In the genomic region with DNA sequence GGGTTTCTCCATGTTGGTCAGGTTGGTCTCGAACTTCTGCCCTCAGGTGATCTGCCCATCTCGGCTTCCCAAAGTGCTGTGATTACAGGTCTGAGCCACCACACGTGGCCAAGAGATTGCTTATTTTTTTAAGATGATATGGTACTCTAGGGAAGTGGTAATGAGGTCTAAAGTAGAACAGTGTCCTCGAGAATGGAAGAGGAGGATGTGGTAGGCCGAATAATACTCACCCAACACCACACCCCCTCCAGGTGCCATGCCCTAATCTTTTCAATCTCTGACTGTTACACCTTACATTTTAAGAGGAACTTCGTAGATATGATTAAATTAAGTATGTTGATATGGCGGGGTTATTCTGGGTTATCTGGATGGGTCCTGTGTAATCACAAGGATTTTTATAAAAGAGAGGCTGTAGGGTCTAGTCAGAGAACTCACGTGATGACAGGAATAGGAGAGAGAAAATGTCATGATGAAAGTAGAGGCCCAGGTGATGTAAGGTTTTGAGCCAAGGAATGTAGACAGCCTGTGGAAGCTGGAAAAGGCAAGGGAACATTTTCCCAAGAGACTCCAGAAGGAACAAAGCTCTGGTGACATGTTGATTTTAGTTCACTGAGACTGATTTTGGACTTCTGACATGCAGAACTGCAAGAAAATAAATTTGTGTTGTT, we compare ENCODE assay signal across 20 cellular contexts. TPM values are rescaled to one million over a fixed set of nuclear protein-coding genes. Genes with fewer than 3 reads are reported as not detected.
DNase-seq lines count a peak whose midpoint lies in the region; ATAC-seq and TF ChIP-seq lines count a peak whose summit lies in the region.
"Had no signal": no experiment of that assay in that cellular context is flagged by ENCODE, and none has a peak within 500 bp of the region (broad histone marks: within the 10 kb centered on the region; RNA-seq: fewer than 3 reads in every experiment).

No MANE protein-coding gene starts in this region.

- peaks cover 86% of the 10 kb centered on the region for H3K79me2 ChIP-seq in DND-41 (ENCODE audit: insufficient read depth, low read length)
- peaks cover 47% of the 10 kb centered on the region for H3K79me2 ChIP-seq in mesendoderm (ENCODE audit: control insufficient read depth, insufficient read depth, low read length)

- H3K27me3 Mint-ChIP-seq in T-helper 2 cell treated with Interferon-gamma antibody and Interleukin-4, amounts not matched to agents 5 μg/mL and 100 μg/mL, for 36 hours (ENCODE audit: low read depth): no peaks in the 10 kb centered on the region
- H3K27me3 Mint-ChIP-seq in activated CD4-positive, alpha-beta memory T cell treated with anti-CD3 and anti-CD28 coated beads for 36 hours: no peaks in the 10 kb centered on the region

- intact Hi-C loops in activated CD4-positive, alpha-beta memory T cell treated with anti-CD3 and anti-CD28 coated beads for 36 hours (cut with micrococcal nuclease): loop anchor here (1.0 to 2.0 kb wide), 2 partner anchors 27 to 155 kb away; partner anchors contain the start of gene MPLKIP

- no peak overlapping the region for H4K8ac ChIP-seq in mesendoderm (ENCODE audit: low read depth, low read length)

- H3K27ac ChIP-seq in DND-41 (ENCODE audit: low read length) (no peak overlapping the region), mesendoderm (ENCODE audit: low read depth, low read length) (no peak overlapping the region)
- H3K27ac ChIP-seq: 22Rv1; BLaER1 treated with 17β-estradiol and CSF1 and Interleukin-3, amounts not matched to agents 10 nM and 100 nM; foreskin keratinocyte; left lung; skin epidermis had no signal

- H3K27me3 ChIP-seq in DND-41 (ENCODE audit: insufficient read depth, low read length, poor library complexity) (no peaks in the 10 kb centered on the region), mesendoderm (ENCODE audit: insufficient read depth, low read length, poor library complexity) (no peaks in the 10 kb centered on the region)
- H3K27me3 ChIP-seq: BLaER1 treated with 17β-estradiol and CSF1 and Interleukin-3, amounts not matched to agents 10 nM and 100 nM; foreskin keratinocyte; left lung had no signal

- ATAC-seq in DND-41 (ENCODE audit: insufficient read depth, low read depth): peak; percentile 77
- no peak for ATAC-seq in GM21825 (IDR thresholded peaks at IDR 0.05; ENCODE audit: unreplicated experiment)
- ATAC-seq: foreskin keratinocyte, left lung, Panc1 had no signal

- DNase-seq in T-helper 2 cell: peak in 3 of 5 experiments; percentile 34 to 88 (median 67)
- no peak for DNase-seq in T-helper 2 cell treated with Interferon-gamma antibody and Interleukin-4, amounts not matched to agents 5 μg/mL and 100 μg/mL, for 36 hours (ENCODE audit: low spot score)
- DNase-seq in DND-41: peak; percentile 26
- DNase-seq in activated CD4-positive, alpha-beta memory T cell treated with anti-CD3 and anti-CD28 coated beads for 36 hours: peak; percentile 41
- peak; percentile 51 for DNase-seq in mesendoderm
- no peak for DNase-seq in COLO668 (lab: John Stamatoyannopoulos, UW; ENCODE audit: unreplicated experiment)
- DNase-seq in SW480 (ENCODE audit: low spot score): no peak
- DNase-seq: aorta, DMS79 treated with DMSO at 0.1 percent for 48 hours, foreskin keratinocyte, KG1, left lung, NCI-H2081, posterior cingulate gyrus, SK-N-SH had no signal

- H2BK120ac ChIP-seq in mesendoderm (ENCODE audit: low read depth, low read length): no peak overlapping the region

- H4K20me1 ChIP-seq in DND-41 (ENCODE audit: insufficient read depth, low read length): peaks cover 42% of the 10 kb centered on the region; the same call in 1 of the 2 replicates

- no peak overlapping the region for H3K4me2 ChIP-seq in DND-41 (ENCODE audit: insufficient read depth, low read length)
- no peak overlapping the region for H3K4me2 ChIP-seq in mesendoderm (ENCODE audit: low read length)
- H3K4me2 ChIP-seq: SK-N-SH had no signal

- H4K5ac ChIP-seq in mesendoderm (ENCODE audit: low read length): no peak overlapping the region

- H3K4me3 ChIP-seq in DND-41 (ENCODE audit: low read depth in 1 of 2, low read length in 2 of 2) (no peak overlapping the region), mesendoderm (ENCODE audit: low read length) (no peak overlapping the region)
- H3K4me3 ChIP-seq: BLaER1 treated with 17β-estradiol and CSF1 and Interleukin-3, amounts not matched to agents 10 nM and 100 nM; left lung; skin epidermis had no signal

- no peak overlapping the region for H2BK5ac ChIP-seq in mesendoderm (ENCODE audit: low read length)

- no peak for TF ChIP-seq CTCF in DND-41 (IDR thresholded peaks at IDR 0.05; ENCODE audit: borderline replicate concordance, extremely low read depth, low read length, poor library complexity, severe bottlenecking)

- no peak overlapping the region for H2AFZ ChIP-seq in DND-41 (ENCODE audit: low read depth, low read length)

- no peak overlapping the region for H3K4ac ChIP-seq in mesendoderm (ENCODE audit: low read depth, low read length)

- H3K23ac ChIP-seq in mesendoderm (ENCODE audit: low read length): no peak overlapping the region

- H3K79me1 ChIP-seq in mesendoderm (ENCODE audit: low read length): peaks cover 15% of the 10 kb centered on the region

- peaks cover 20% of the 10 kb centered on the region for H3K4me1 ChIP-seq in DND-41 (ENCODE audit: insufficient read depth, low read length)
- peaks cover 4% of the 10 kb centered on the region for H3K4me1 ChIP-seq in mesendoderm (ENCODE audit: control insufficient read depth, low read depth, low read length)
- H3K4me1 ChIP-seq: foreskin keratinocyte had no signal

- H3K36me3 ChIP-seq in DND-41 (ENCODE audit: insufficient read depth, low read length): peaks cover 7% of the 10 kb centered on the region; the same call in 1 of the 2 replicates
- H3K36me3 ChIP-seq in mesendoderm (ENCODE audit: control insufficient read depth, insufficient read depth, low read length): no peaks in the 10 kb centered on the region
- H3K36me3 ChIP-seq: left lung had no signal

- no peaks in the 10 kb centered on the region for H3K9me3 ChIP-seq in DND-41 (ENCODE audit: insufficient read depth, low read length, severe bottlenecking)
- H3K9me3 ChIP-seq: left lung, SK-N-SH had no signal

- H2BK15ac ChIP-seq in mesendoderm (replicated peaks; ENCODE audit: low read depth): no peak overlapping the region

- H3K56ac ChIP-seq in mesendoderm (ENCODE audit: low read length): no peak overlapping the region

- H3K9me3 Mint-ChIP-seq in T-helper 2 cell treated with Interferon-gamma antibody and Interleukin-4, amounts not matched to agents 5 μg/mL and 100 μg/mL, for 36 hours: no peaks in the 10 kb centered on the region
- H3K9me3 Mint-ChIP-seq in activated CD4-positive, alpha-beta memory T cell treated with anti-CD3 and anti-CD28 coated beads for 36 hours: no peaks in the 10 kb centered on the region

- H3K4me1 Mint-ChIP-seq in T-helper 2 cell treated with Interferon-gamma antibody and Interleukin-4, amounts not matched to agents 5 μg/mL and 100 μg/mL, for 36 hours (ENCODE audit: low read depth): peaks cover 3% of the 10 kb centered on the region
- H3K4me1 Mint-ChIP-seq in activated CD4-positive, alpha-beta memory T cell treated with anti-CD3 and anti-CD28 coated beads for 36 hours (ENCODE audit: low read depth): peaks cover 15% of the 10 kb centered on the region

- no CpG with 5 or more reads among the region's 8 CpGs for WGBS in mesendoderm (ENCODE audit: extremely low coverage, insufficient coverage, low lambda C conversion rate)

- POLR2A ChIA-PET in activated CD4-positive, alpha-beta memory T cell treated with anti-CD3 and anti-CD28 coated beads for 36 hours (lab: Charles Lee): interaction anchor here (0.8 kb wide), 1 partner anchor 28 kb away, joined by 3 read pairs; no protein-coding TSS in a partner anchor

- no peak overlapping the region for H3K27ac Mint-ChIP-seq in T-helper 2 cell treated with Interferon-gamma antibody and Interleukin-4, amounts not matched to agents 5 μg/mL and 100 μg/mL, for 36 hours
- H3K27ac Mint-ChIP-seq in activated CD4-positive, alpha-beta memory T cell treated with anti-CD3 and anti-CD28 coated beads for 36 hours: no peak overlapping the region

- H3K36me3 Mint-ChIP-seq in T-helper 2 cell treated with Interferon-gamma antibody and Interleukin-4, amounts not matched to agents 5 μg/mL and 100 μg/mL, for 36 hours (ENCODE audit: low read depth): peaks cover 7% of the 10 kb centered on the region
- no peaks in the 10 kb centered on the region for H3K36me3 Mint-ChIP-seq in activated CD4-positive, alpha-beta memory T cell treated with anti-CD3 and anti-CD28 coated beads for 36 hours

- no peak overlapping the region for H3K9ac ChIP-seq in DND-41 (ENCODE audit: low read depth, low read length)
- no peak overlapping the region for H3K9ac ChIP-seq in mesendoderm (ENCODE audit: low read length)
- H3K9ac ChIP-seq: BLaER1 treated with 17β-estradiol and CSF1 and Interleukin-3, amounts not matched to agents 10 nM and 100 nM; SK-N-SH had no signal

- H2AK5ac ChIP-seq in mesendoderm (ENCODE audit: low read length): no peak overlapping the region

- no peak overlapping the region for H3K18ac ChIP-seq in mesendoderm (ENCODE audit: low read length)

- CTCF ChIA-PET in activated CD4-positive, alpha-beta memory T cell treated with anti-CD3 and anti-CD28 coated beads for 36 hours (lab: Charles Lee): no interaction called here

- no peak overlapping the region for H3K4me3 Mint-ChIP-seq in T-helper 2 cell treated with Interferon-gamma antibody and Interleukin-4, amounts not matched to agents 5 μg/mL and 100 μg/mL, for 36 hours
- H3K4me3 Mint-ChIP-seq in activated CD4-positive, alpha-beta memory T cell treated with anti-CD3 and anti-CD28 coated beads for 36 hours: no peak overlapping the region

RNA-seq across cellular contexts. Expression of gene CDK13, which starts 29.5 kb away (rescaled TPM):
- 10 to 100 TPM; 29.6 to 30.5 TPM for total RNA-seq in activated CD4-positive, alpha-beta memory T cell treated with anti-CD3 and anti-CD28 coated beads for 36 hours
- polyA plus RNA-seq in mesendoderm (2013, experiment 1 of 2): 24.9 TPM
- 24.3 TPM for polyA plus RNA-seq in mesendoderm (2013, experiment 2 of 2)

Comparison
In these comparisons a context has a peak if more than half of its experiments do, and no peak if none do; other contexts are left out.
1. DNase-seq: peak in T-helper 2 cell (3 of 5), DND-41 (single experiment), activated CD4-positive, alpha-beta memory T cell treated with anti-CD3 and anti-CD28 coated beads for 36 hours (single experiment) and mesendoderm (single experiment); none in T-helper 2 cell treated with Interferon-gamma antibody and Interleukin-4, amounts not matched to agents 5 μg/mL and 100 μg/mL, for 36 hours (single experiment), COLO668 (single experiment) and SW480 (single experiment).